In the genomic region with DNA sequence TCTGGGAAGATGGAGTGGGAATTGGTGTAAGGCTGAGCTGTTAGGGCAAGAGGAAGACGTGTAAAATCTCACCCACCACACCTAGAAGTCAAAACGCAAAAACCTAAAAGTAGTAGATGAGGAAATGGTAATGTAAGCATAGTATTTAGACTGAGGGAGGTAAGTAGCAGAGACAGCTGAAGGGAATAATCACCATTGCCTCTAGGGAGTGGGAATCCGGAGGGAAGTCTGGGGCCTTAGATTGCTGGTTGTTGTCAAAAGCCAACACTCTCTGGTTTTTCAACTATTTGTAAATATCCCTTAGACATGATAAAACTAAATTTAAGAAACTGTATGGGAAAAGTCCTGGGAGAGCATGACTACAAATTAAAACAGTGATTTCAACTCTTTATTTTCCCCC, we compare ENCODE assay signal across 23 cellular contexts. TPM values are rescaled to one million over a fixed set of nuclear protein-coding genes. Genes with fewer than 3 reads are reported as not detected.
"Had no signal": no experiment of that assay in that cellular context is flagged by ENCODE, and none has a peak within 500 bp of the region (broad histone marks: within the 10 kb centered on the region; RNA-seq: fewer than 3 reads in every experiment).

No MANE protein-coding gene starts in this region.

- H3K27me3 Mint-ChIP-seq: activated naive CD8-positive, alpha-beta T cell had no signal

- DNase-seq: activated CD4-positive, alpha-beta T cell treated with anti-CD3 and anti-CD28 coated beads for 1 hour; activated CD4-positive, alpha-beta T cell treated with anti-CD3 and anti-CD28 coated beads, Interleukin-2, amount 50 U/mL, for 1 hour; activated CD8-positive, alpha-beta T cell treated with anti-CD3 and anti-CD28 coated beads, Interleukin-2, amount 10 ng/mL, durations not matched to agents 7 days and 5 days; activated T-cell treated with anti-CD3 and anti-CD28 coated beads, Interleukin-2, amount 50 U/mL, for 1 hour; effector memory CD4-positive, alpha-beta T cell; foreskin melanocyte; immature natural killer cell; naive thymus-derived CD4-positive, alpha-beta T cell; stimulated activated CD4-positive, alpha-beta T cell treated with anti-CD3 and anti-CD28 coated beads, Interleukin-12 subunit alpha, Interleukin-12 subunit beta, amount 100 ng/mL, for 4 hours; stimulated activated CD4-positive, alpha-beta T cell treated with anti-CD3 and anti-CD28 coated beads, Interleukin-4, amount 100 ng/mL, for 4 hours; stimulated activated naive CD8-positive, alpha-beta T cell treated with anti-CD3 and anti-CD28 coated beads, Interleukin-15, Interleukin-2, amounts not matched to agents 100 U/mL and 50 U/mL, for 24 hours; T-cell; upper lobe of right lung had no signal

- H3K4me1 Mint-ChIP-seq: activated T-helper 17 cell treated with anti-CD3 and anti-CD28 coated beads, Interleukin-2, amount 50 U/mL, for 72 hours; central memory CD8-positive, alpha-beta T cell; immature natural killer cell; naive thymus-derived CD4-positive, alpha-beta T cell; T-cell had no signal

- H3K9me3 ChIP-seq: adrenal gland, ascending aorta, upper lobe of right lung had no signal

- H3K4me3 Mint-ChIP-seq: activated CD8-positive, alpha-beta T cell treated with anti-CD3 and anti-CD28 coated beads, Interleukin-2, amount 10 ng/mL, durations not matched to agents 7 days and 5 days; activated naive CD8-positive, alpha-beta T cell; activated T-helper 17 cell treated with anti-CD3 and anti-CD28 coated beads, Interleukin-2, amount 50 U/mL, for 72 hours; central memory CD8-positive, alpha-beta T cell; immature natural killer cell; naive thymus-derived CD4-positive, alpha-beta T cell; neural crest cell; T-cell had no signal

- H3K36me3 ChIP-seq: adrenal gland, ascending aorta, brain microvascular endothelial cell, upper lobe of right lung had no signal

- H3K27me3 ChIP-seq: adrenal gland, ascending aorta, brain microvascular endothelial cell, hepatocyte, upper lobe of right lung had no signal

- ATAC-seq: activated CD8-positive, alpha-beta T cell treated with anti-CD3 and anti-CD28 coated beads, Interleukin-2, amount 10 ng/mL, durations not matched to agents 7 days and 5 days; activated T-helper 17 cell treated with anti-CD3 and anti-CD28 coated beads, Interleukin-2, amount 50 U/mL, for 72 hours; naive thymus-derived CD4-positive, alpha-beta T cell; stimulated activated naive CD8-positive, alpha-beta T cell treated with anti-CD3 and anti-CD28 coated beads, Interleukin-15, Interleukin-2, amounts not matched to agents 100 U/mL and 50 U/mL, for 24 hours; T-cell had no signal

- H3K27ac ChIP-seq: adrenal gland, ascending aorta, brain microvascular endothelial cell, hepatocyte, upper lobe of right lung had no signal

- H3K4me3 ChIP-seq: adrenal gland, ascending aorta, hepatocyte, upper lobe of right lung had no signal

- H3K27ac Mint-ChIP-seq: activated CD8-positive, alpha-beta T cell treated with anti-CD3 and anti-CD28 coated beads, Interleukin-2, amount 10 ng/mL, durations not matched to agents 7 days and 5 days; activated naive CD8-positive, alpha-beta T cell; activated T-helper 17 cell treated with anti-CD3 and anti-CD28 coated beads, Interleukin-2, amount 50 U/mL, for 72 hours; immature natural killer cell; naive thymus-derived CD4-positive, alpha-beta T cell; T-cell had no signal

- H3K9me3 Mint-ChIP-seq: activated T-helper 17 cell treated with anti-CD3 and anti-CD28 coated beads, Interleukin-2, amount 50 U/mL, for 72 hours; central memory CD8-positive, alpha-beta T cell; immature natural killer cell; T-cell had no signal

- H3K36me3 Mint-ChIP-seq: activated naive CD8-positive, alpha-beta T cell; immature natural killer cell; naive thymus-derived CD4-positive, alpha-beta T cell; T-cell had no signal

- H3K4me1 ChIP-seq: ascending aorta had no signal

RNA-seq across cellular contexts. Expression of a gene that starts 28.7 kb away (rescaled TPM):
- total RNA-seq: activated CD8-positive, alpha-beta T cell treated with anti-CD3 and anti-CD28 coated beads, Interleukin-2, amount 10 ng/mL, durations not matched to agents 7 days and 5 days; activated T-helper 17 cell treated with anti-CD3 and anti-CD28 coated beads, Interleukin-2, amount 50 U/mL, for 72 hours; ascending aorta; renal cortical epithelial cell; subcutaneous adipose tissue had no signal
